ENCODE assay signal across 9 cellular contexts in the genomic region with DNA sequence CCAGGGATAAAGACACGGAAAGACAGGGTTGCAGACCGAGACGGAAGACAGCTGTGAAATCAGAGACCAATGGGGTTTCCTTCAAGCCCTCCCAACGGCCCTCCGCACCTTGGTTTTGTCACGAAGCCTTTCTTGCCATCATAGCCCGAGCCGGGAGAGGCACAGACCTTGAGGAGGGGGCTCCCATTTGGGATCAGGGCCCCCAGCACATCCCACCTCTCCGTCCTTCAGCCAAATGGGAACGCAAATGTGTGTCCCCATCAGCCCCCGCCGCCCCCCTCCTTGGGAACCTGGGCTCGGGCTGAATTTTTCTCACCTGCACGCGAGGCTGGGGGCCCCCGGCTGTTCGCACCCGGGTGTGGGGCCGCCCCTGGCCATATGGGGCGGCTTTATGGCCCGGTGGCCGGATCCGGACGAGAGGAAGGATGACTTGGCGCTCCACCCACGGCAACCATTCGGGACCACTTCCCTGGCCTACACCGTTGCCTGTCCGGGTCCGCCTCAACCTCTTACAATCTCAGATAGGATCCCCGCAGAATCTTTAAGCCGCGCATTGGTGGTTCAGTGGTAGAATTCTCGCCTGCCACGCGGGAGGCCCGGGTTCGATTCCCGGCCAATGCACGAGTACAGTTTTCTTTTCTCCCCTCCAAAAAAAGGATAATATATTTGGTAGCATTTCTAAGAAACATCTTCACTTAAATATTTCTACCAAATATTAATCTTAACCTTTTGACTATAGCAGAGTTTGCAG. TPM values are rescaled to one million over a fixed set of nuclear protein-coding genes. Genes with fewer than 3 reads are reported as not detected.
DNase-seq lines count a peak whose midpoint lies in the region; ATAC-seq and TF ChIP-seq lines count a peak whose summit lies in the region.
"Had no signal": no experiment of that assay in that cellular context is flagged by ENCODE, and none has a peak within 500 bp of the region (broad histone marks: within the 10 kb centered on the region; RNA-seq: fewer than 3 reads in every experiment).

No MANE protein-coding gene starts in this region.

- POLR2A ChIA-PET in CD4-positive, alpha-beta memory T cell (lab: Charles Lee; ENCODE audit: partially characterized antibody): interaction anchor here (0.6 to 9.5 kb wide), 15 partner anchors 13 to 439 kb away, joined by 3 to 152 read pairs (median 6); a partner anchor contains a TSS
- POLR2A ChIA-PET in RWPE1 (lab: Yijun Ruan, JAX; ENCODE audit: low non-redundant PET): interaction anchor here (1.2 kb wide), 1 partner anchor 31 kb away, joined by 3 read pairs; no protein-coding TSS in a partner anchor

- H3K27me3 ChIP-seq in CD4-positive, alpha-beta memory T cell (ENCODE audit: insufficient read depth, low read length): peaks cover 20% of the 10 kb centered on the region
- H3K27me3 ChIP-seq in HL-60 (ENCODE audit: insufficient read depth, poor library complexity, severe bottlenecking) (peaks cover 11% of the 10 kb centered on the region), neural cell (ENCODE audit: insufficient read depth, low read depth, low read length) (peaks cover 51% of the 10 kb centered on the region)

- no peaks in the 10 kb centered on the region for H3K79me2 ChIP-seq in neural cell (replicated peaks; ENCODE audit: insufficient read depth, low read length)

- H3K36me3 Mint-ChIP-seq in CD4-positive, alpha-beta memory T cell: peaks cover 0 to 27% of the 10 kb centered on the region in 2 donors
- H3K36me3 Mint-ChIP-seq in activated T-helper 2 cell treated with anti-CD3 and anti-CD28 coated beads, Interferon-gamma antibody, Interleukin-2, Interleukin-4, amounts not matched to agents 10 μg/mL and 5 μg/mL and 100 μg/mL, durations not matched to agents 14 hours and 24 hours and 36 hours (ENCODE audit: low read depth): no peaks in the 10 kb centered on the region
- peaks cover 9% of the 10 kb centered on the region for H3K36me3 Mint-ChIP-seq in stimulated activated naive CD8-positive, alpha-beta T cell treated with anti-CD3 and anti-CD28 coated beads, Interleukin-15, Interleukin-2, amounts not matched to agents 100 ng/mL and 50 ng/mL, for 24 hours (ENCODE audit: low read depth)

- H3K4me1 Mint-ChIP-seq in CD4-positive, alpha-beta memory T cell: peaks cover 42 to 62% (median 51%) of the 10 kb centered on the region in 4 donors
- H3K4me1 Mint-ChIP-seq in activated T-helper 2 cell treated with anti-CD3 and anti-CD28 coated beads, Interferon-gamma antibody, Interleukin-2, Interleukin-4, amounts not matched to agents 10 μg/mL and 5 μg/mL and 100 μg/mL, durations not matched to agents 14 hours and 24 hours and 36 hours (ENCODE audit: low read depth): peaks cover 47% of the 10 kb centered on the region
- H3K4me1 Mint-ChIP-seq in stimulated activated naive CD8-positive, alpha-beta T cell treated with anti-CD3 and anti-CD28 coated beads, Interleukin-15, Interleukin-2, amounts not matched to agents 100 ng/mL and 50 ng/mL, for 24 hours (ENCODE audit: low read depth): peaks cover 58% of the 10 kb centered on the region

- H3K27me3 Mint-ChIP-seq in CD4-positive, alpha-beta memory T cell: peaks cover 10 to 27% of the 10 kb centered on the region in 2 donors
- peaks cover 42% of the 10 kb centered on the region for H3K27me3 Mint-ChIP-seq in activated T-helper 2 cell treated with anti-CD3 and anti-CD28 coated beads, Interferon-gamma antibody, Interleukin-2, Interleukin-4, amounts not matched to agents 10 μg/mL and 5 μg/mL and 100 μg/mL, durations not matched to agents 14 hours and 24 hours and 36 hours (ENCODE audit: low read depth)
- H3K27me3 Mint-ChIP-seq in stimulated activated naive CD8-positive, alpha-beta T cell treated with anti-CD3 and anti-CD28 coated beads, Interleukin-15, Interleukin-2, amounts not matched to agents 100 ng/mL and 50 ng/mL, for 24 hours: peaks cover 44% of the 10 kb centered on the region

- H3K9ac ChIP-seq in neural cell (ENCODE audit: low read length): peak overlapping the region; percentile 80

- no peak overlapping the region for H3K27ac ChIP-seq in CD4-positive, alpha-beta memory T cell (ENCODE audit: low read depth, low read length)
- H3K27ac ChIP-seq in HL-60 (replicated peaks): no peak overlapping the region
- peak overlapping the region; percentile 90 for H3K27ac ChIP-seq in RWPE1
- peak overlapping the region; percentile 70 for H3K27ac ChIP-seq in neural cell (ENCODE audit: low read length)

- H3K9me3 ChIP-seq in CD4-positive, alpha-beta memory T cell (ENCODE audit: control insufficient read depth in 1 of 2, low read length in 2 of 2): no peaks in the 10 kb centered on the region
- H3K9me3 ChIP-seq in neural cell (ENCODE audit: low read length): no peaks in the 10 kb centered on the region

- peaks cover 8% of the 10 kb centered on the region for H3F3A ChIP-seq in neural cell (ENCODE audit: insufficient read depth, low read length, poor library complexity, severe bottlenecking)

- peaks cover 0 to 20% (median 0%) of the 10 kb centered on the region in 8 donors for H3K9me3 Mint-ChIP-seq in CD4-positive, alpha-beta memory T cell
- no peaks in the 10 kb centered on the region for H3K9me3 Mint-ChIP-seq in activated T-helper 2 cell treated with anti-CD3 and anti-CD28 coated beads, Interferon-gamma antibody, Interleukin-2, Interleukin-4, amounts not matched to agents 10 μg/mL and 5 μg/mL and 100 μg/mL, durations not matched to agents 14 hours and 24 hours and 36 hours
- H3K9me3 Mint-ChIP-seq in stimulated activated naive CD8-positive, alpha-beta T cell treated with anti-CD3 and anti-CD28 coated beads, Interleukin-15, Interleukin-2, amounts not matched to agents 100 ng/mL and 50 ng/mL, for 24 hours: no peaks in the 10 kb centered on the region

- no peaks in the 10 kb centered on the region for H4K20me1 ChIP-seq in neural cell (ENCODE audit: insufficient read depth)

- peak overlapping the region; percentile 69 for H2AFZ ChIP-seq in neural cell (ENCODE audit: low read depth, low read length)

- H3K4me1 ChIP-seq in CD4-positive, alpha-beta memory T cell (ENCODE audit: insufficient read depth, low read length): peaks cover 63% of the 10 kb centered on the region

- peak overlapping the region; percentile 77 for H3K4me2 ChIP-seq in neural cell (ENCODE audit: low read length)

- DNase-seq in CD4-positive, alpha-beta memory T cell: peak; percentile 83 to 90 (median 87)
- DNase-seq in HL-60 (ENCODE audit: low read depth in 1 of 2, low spot score in 1 of 2) (peak in 1 of 2 experiments; percentile 38), RWPE1 (ENCODE audit: low spot score) (peak; percentile 59), fibroblast of villous mesenchyme (ENCODE audit: low read depth) (peak; percentile 76)
- DNase-seq in activated T-helper 2 cell treated with anti-CD3 and anti-CD28 coated beads, Interferon-gamma antibody, Interleukin-2, Interleukin-4, amounts not matched to agents 10 μg/mL and 5 μg/mL and 100 μg/mL, durations not matched to agents 14 hours and 24 hours and 36 hours (ENCODE audit: low spot score): peak; percentile 78

- TF ChIP-seq CTCF in HL-60 (IDR thresholded peaks at IDR 0.05; ENCODE audit: insufficient read depth, low read length) (no peak), RWPE1 (conservative IDR thresholded peaks at IDR 0.05; ENCODE audit: low read depth) (no peak), fibroblast of villous mesenchyme (IDR thresholded peaks at IDR 0.05; ENCODE audit: insufficient read depth, low read depth, low read length) (no peak), neural cell (IDR thresholded peaks at IDR 0.05; ENCODE audit: poor library complexity, severe bottlenecking) (no peak)

- H3K36me3 ChIP-seq in CD4-positive, alpha-beta memory T cell (ENCODE audit: insufficient read depth, low read length): no peaks in the 10 kb centered on the region
- no peaks in the 10 kb centered on the region for H3K36me3 ChIP-seq in neural cell (ENCODE audit: insufficient read depth, low read length)

- TF ChIP-seq RAD21 in neural cell (conservative IDR thresholded peaks at IDR 0.05): no peak

- H3K9me2 ChIP-seq in neural cell (ENCODE audit: insufficient read depth, low read length): no peaks in the 10 kb centered on the region

- H3K4me3 ChIP-seq in CD4-positive, alpha-beta memory T cell (ENCODE audit: low read length in 2 of 2): peak overlapping the region; percentile 53 to 68
- H3K4me3 ChIP-seq in HL-60 (replicated peaks; ENCODE audit: insufficient read depth, low read length): peak overlapping the region; percentile 64
- peak overlapping the region; percentile 79 for H3K4me3 ChIP-seq in fibroblast of villous mesenchyme (ENCODE audit: low read depth, low read length)
- H3K4me3 ChIP-seq in neural cell (ENCODE audit: low read length): peak overlapping the region; percentile 88

- no peak for ATAC-seq in GM21576 (IDR thresholded peaks at IDR 0.05; ENCODE audit: unreplicated experiment)

- CTCF ChIA-PET in CD4-positive, alpha-beta memory T cell (lab: Charles Lee; ENCODE audit: partially characterized antibody): interaction anchor here (0.6 to 2.8 kb wide), 6 partner anchors 13 to 1078 kb away, joined by 3 to 21 read pairs (median 4); no protein-coding TSS in a partner anchor
- CTCF ChIA-PET in RWPE1 (lab: Yijun Ruan, JAX): interaction anchor here (1.2 kb wide), 1 partner anchor 14 kb away, joined by 3 read pairs; no protein-coding TSS in a partner anchor

- intact Hi-C loops in CD4-positive, alpha-beta memory T cell (cut with micrococcal nuclease): loop anchor here (1.0 kb wide), 1 partner anchor 13 kb away; no protein-coding TSS in a partner anchor
- intact Hi-C loops in activated T-helper 2 cell treated with anti-CD3 and anti-CD28 coated beads, Interferon-gamma antibody, Interleukin-2, Interleukin-4, amounts not matched to agents 10 μg/mL and 5 μg/mL and 100 μg/mL, durations not matched to agents 14 hours and 24 hours and 36 hours (cut with micrococcal nuclease): loop anchor here (2.0 to 10.0 kb wide), 2 partner anchors 241 to 439 kb away; a partner anchor contains a TSS

- peak overlapping the region; percentile 85 to 99 (median 92) for H3K4me3 Mint-ChIP-seq in CD4-positive, alpha-beta memory T cell
- H3K4me3 Mint-ChIP-seq in activated T-helper 2 cell treated with anti-CD3 and anti-CD28 coated beads, Interferon-gamma antibody, Interleukin-2, Interleukin-4, amounts not matched to agents 10 μg/mL and 5 μg/mL and 100 μg/mL, durations not matched to agents 14 hours and 24 hours and 36 hours (ENCODE audit: low read depth): peak overlapping the region; percentile 87
- H3K4me3 Mint-ChIP-seq in stimulated activated naive CD8-positive, alpha-beta T cell treated with anti-CD3 and anti-CD28 coated beads, Interleukin-15, Interleukin-2, amounts not matched to agents 100 ng/mL and 50 ng/mL, for 24 hours: peak overlapping the region; percentile 91

- peak overlapping the region; percentile 69 to 100 (median 93) for H3K27ac Mint-ChIP-seq in CD4-positive, alpha-beta memory T cell
- H3K27ac Mint-ChIP-seq in activated T-helper 2 cell treated with anti-CD3 and anti-CD28 coated beads, Interferon-gamma antibody, Interleukin-2, Interleukin-4, amounts not matched to agents 10 μg/mL and 5 μg/mL and 100 μg/mL, durations not matched to agents 14 hours and 24 hours and 36 hours: peak overlapping the region; percentile 78
- H3K27ac Mint-ChIP-seq in stimulated activated naive CD8-positive, alpha-beta T cell treated with anti-CD3 and anti-CD28 coated beads, Interleukin-15, Interleukin-2, amounts not matched to agents 100 ng/mL and 50 ng/mL, for 24 hours: peak overlapping the region; percentile 97

- peak; percentile 29 for TF ChIP-seq EP300 in neural cell (conservative IDR thresholded peaks at IDR 0.05; ENCODE audit: poor library complexity, severe bottlenecking)

RNA-seq across cellular contexts. Expression of a gene that starts 1.5 kb away (rescaled TPM):
- not detected for total RNA-seq in CD4-positive, alpha-beta memory T cell
- polyA plus RNA-seq in CD4-positive, alpha-beta memory T cell: not detected
- total RNA-seq in activated T-helper 2 cell treated with anti-CD3 and anti-CD28 coated beads, Interferon-gamma antibody, Interleukin-2, Interleukin-4, amounts not matched to agents 10 μg/mL and 5 μg/mL and 100 μg/mL, durations not matched to agents 14 hours and 24 hours and 36 hours: 2.4 and 3.1 TPM in 2 replicates
- total RNA-seq in fibroblast of villous mesenchyme: not detected in 2 replicates
- 7.3 and 15.3 TPM in 2 replicates for polyA plus RNA-seq in neural cell
- 2.4 TPM in 1 of 2 replicates, not detected in the other for polyA minus RNA-seq in neural cell

RNA-seq across cellular contexts. Expression of a gene that starts 7.1 kb away (rescaled TPM):
- total RNA-seq in CD4-positive, alpha-beta memory T cell: under 1 TPM; 0.32 to 0.33 TPM
- polyA plus RNA-seq in CD4-positive, alpha-beta memory T cell: under 1 TPM in 1 of 2 donors, not detected in 1; 0.20 TPM
- not detected in 2 replicates for total RNA-seq in activated T-helper 2 cell treated with anti-CD3 and anti-CD28 coated beads, Interferon-gamma antibody, Interleukin-2, Interleukin-4, amounts not matched to agents 10 μg/mL and 5 μg/mL and 100 μg/mL, durations not matched to agents 14 hours and 24 hours and 36 hours
- not detected in 2 replicates for total RNA-seq in fibroblast of villous mesenchyme
- polyA plus RNA-seq in neural cell: 0.77 and 1.6 TPM in 2 replicates
- polyA minus RNA-seq in neural cell: 0.73 and 0.81 TPM in 2 replicates
- total RNA-seq: T-helper 2 cell treated with Interferon-gamma antibody and Interleukin-4, amounts not matched to agents 100 ng/mL and 5 ng/mL, for 36 hours had no signal

RNA-seq across cellular contexts. Expression of a gene that starts 26.8 kb away (rescaled TPM):
- total RNA-seq in CD4-positive, alpha-beta memory T cell: 10 to 100 TPM; 78.9 to 79.4 TPM
- 10 to 100 TPM in 1 of 2 donors, 1 to 10 TPM in 1; 3.7 to 18.6 TPM for polyA plus RNA-seq in CD4-positive, alpha-beta memory T cell
- total RNA-seq in activated T-helper 2 cell treated with anti-CD3 and anti-CD28 coated beads, Interferon-gamma antibody, Interleukin-2, Interleukin-4, amounts not matched to agents 10 μg/mL and 5 μg/mL and 100 μg/mL, durations not matched to agents 14 hours and 24 hours and 36 hours: 41.8 and 43.2 TPM in 2 replicates
- 5.5 and 12.5 TPM in 2 replicates for total RNA-seq in fibroblast of villous mesenchyme
- 1.9 and 2.0 TPM in 2 replicates for polyA plus RNA-seq in neural cell
- polyA minus RNA-seq in neural cell: 16.8 and 20.2 TPM in 2 replicates

RNA-seq across cellular contexts. Expression of a gene that starts 37.4 kb away (rescaled TPM):
- total RNA-seq in CD4-positive, alpha-beta memory T cell: 100 to 1,000 TPM; 190 to 203 TPM
- polyA plus RNA-seq in CD4-positive, alpha-beta memory T cell: 100 to 1,000 TPM in 1 of 2 donors, 10 to 100 TPM in 1; 41.6 to 106 TPM
- 44.6 and 44.7 TPM in 2 replicates for total RNA-seq in activated T-helper 2 cell treated with anti-CD3 and anti-CD28 coated beads, Interferon-gamma antibody, Interleukin-2, Interleukin-4, amounts not matched to agents 10 μg/mL and 5 μg/mL and 100 μg/mL, durations not matched to agents 14 hours and 24 hours and 36 hours
- total RNA-seq in fibroblast of villous mesenchyme: 5.6 and 6.1 TPM in 2 replicates
- 91.6 and 98.3 TPM in 2 replicates for polyA plus RNA-seq in neural cell
- 80.3 and 88.3 TPM in 2 replicates for polyA minus RNA-seq in neural cell

RNA-seq across cellular contexts. Expression of a gene that starts 37.9 kb away (rescaled TPM):
- total RNA-seq in CD4-positive, alpha-beta memory T cell: under 1 TPM in 1 of 2 experiments, not detected in 1; 0.44 TPM
- under 1 TPM in 1 of 2 donors, not detected in 1; 0.79 TPM for polyA plus RNA-seq in CD4-positive, alpha-beta memory T cell
- total RNA-seq in activated T-helper 2 cell treated with anti-CD3 and anti-CD28 coated beads, Interferon-gamma antibody, Interleukin-2, Interleukin-4, amounts not matched to agents 10 μg/mL and 5 μg/mL and 100 μg/mL, durations not matched to agents 14 hours and 24 hours and 36 hours: 0.87 and 1.4 TPM in 2 replicates
- not detected in 2 replicates for total RNA-seq in fibroblast of villous mesenchyme
- polyA plus RNA-seq in neural cell: 0.31 and 0.34 TPM in 2 replicates
- polyA minus RNA-seq in neural cell: 0.73 TPM in 1 of 2 replicates, not detected in the other
- total RNA-seq: T-helper 2 cell treated with Interferon-gamma antibody and Interleukin-4, amounts not matched to agents 100 ng/mL and 5 ng/mL, for 36 hours had no signal

Comparison
In these comparisons a context has a peak if more than half of its experiments do, and no peak if none do; other contexts are left out.
1. H3K27ac ChIP-seq: peak in RWPE1 (single experiment) and neural cell (single experiment); none in CD4-positive, alpha-beta memory T cell (single experiment) and HL-60 (single experiment).
2. Peak in every context shown above with its lines, with median percentiles within 50 percentile points of each other: H3K4me3 ChIP-seq, H3K27ac Mint-ChIP-seq and H3K4me3 Mint-ChIP-seq.